In the genomic region with DNA sequence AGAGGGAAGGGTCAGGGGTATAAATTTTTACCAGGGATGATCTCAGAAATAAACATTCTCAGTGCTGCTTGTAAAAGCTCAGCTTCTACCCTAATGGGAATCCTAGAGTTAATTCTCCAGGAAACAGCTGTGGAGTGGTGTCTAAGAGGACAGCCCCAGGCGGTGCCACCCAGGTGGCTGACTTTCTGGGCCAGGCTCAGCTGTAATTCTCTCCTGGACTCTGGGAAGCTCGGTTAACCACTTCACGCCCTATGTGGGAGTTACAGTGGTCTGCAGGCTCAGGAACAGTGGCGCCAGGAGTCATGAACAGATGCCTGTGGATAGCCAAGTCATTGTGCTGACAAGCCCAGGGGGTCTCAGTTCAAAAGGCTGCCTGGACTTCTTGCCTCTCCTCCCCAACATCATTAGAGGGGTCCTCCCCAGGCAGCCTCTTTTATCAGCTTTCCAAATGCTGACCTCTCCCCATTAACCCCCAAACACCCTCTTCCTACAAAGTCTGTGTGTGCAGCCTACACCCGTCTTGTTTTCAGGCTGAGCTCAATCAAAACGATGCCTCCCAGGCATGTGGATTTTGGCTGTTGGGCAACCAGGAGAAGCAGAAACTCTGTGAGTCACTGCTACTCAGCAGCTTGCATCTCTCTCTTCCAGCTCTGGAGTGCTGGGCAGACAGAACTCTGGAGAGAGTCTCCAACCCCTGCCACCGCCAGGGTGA, we compare ENCODE assay signal across 10 cellular contexts. TPM values are rescaled to one million over a fixed set of nuclear protein-coding genes. Genes with fewer than 3 reads are reported as not detected.
DNase-seq lines count a peak whose midpoint lies in the region; ATAC-seq and TF ChIP-seq lines count a peak whose summit lies in the region.
"Had no signal": no experiment of that assay in that cellular context is flagged by ENCODE, and none has a peak within 500 bp of the region (broad histone marks: within the 10 kb centered on the region; RNA-seq: fewer than 3 reads in every experiment).

No MANE protein-coding gene starts in this region.

- no peak overlapping the region for H3K27ac ChIP-seq in esophagus squamous epithelium

- H3K4me1 ChIP-seq in esophagus squamous epithelium = peaks cover 0 to 9% (median 0%) of the 10 kb centered on the region in 3 donors

- WGBS in esophagus squamous epithelium, 2 donors = 0 to 16% methylated on average over 4 to 6 of the region's 7 CpGs

- no peaks in the 10 kb centered on the region for H3K9me3 Mint-ChIP-seq in activated T-cell treated with anti-CD3 and anti-CD28 coated beads, Interleukin-2, amount 50 U/mL, for 24 hours
- H3K9me3 Mint-ChIP-seq: activated naive CD8-positive, alpha-beta T cell treated with anti-CD3 and anti-CD28 coated beads, Interleukin-2, amount 10 ng/mL, durations not matched to agents 7 days and 5 days had no signal

- intact Hi-C loops in esophagus squamous epithelium (cut with DNase I) = no loop called here

- peaks cover 0 to 62% (median 0%) of the 10 kb centered on the region in 4 donors for H3K27me3 ChIP-seq in esophagus squamous epithelium

- DNase-seq in DMS153 (lab: John Stamatoyannopoulos, UW) = peak; percentile 14
- DNase-seq in NCI-H1092 (lab: John Stamatoyannopoulos, UW) = peak; percentile 15
- peak; percentile 75 for DNase-seq in amniotic stem cell (lab: John Stamatoyannopoulos, UW)
- peak; percentile 79 for DNase-seq in myocyte (ENCODE audit: low read depth)
- DNase-seq in activated T-cell treated with anti-CD3 and anti-CD28 coated beads, Interleukin-2, amount 50 U/mL, for 24 hours = no peak
- DNase-seq in esophagus squamous epithelium (lab: John Stamatoyannopoulos, UW) = no peak
- no peak for DNase-seq in D341Med (ENCODE audit: low spot score)
- DNase-seq: activated naive CD8-positive, alpha-beta T cell treated with anti-CD3 and anti-CD28 coated beads, Interleukin-2, amount 10 ng/mL, durations not matched to agents 7 days and 5 days had no signal

- H3K27me3 Mint-ChIP-seq in activated T-cell treated with anti-CD3 and anti-CD28 coated beads, Interleukin-2, amount 50 U/mL, for 24 hours = peaks cover 35% of the 10 kb centered on the region

- H3K4me3 ChIP-seq in esophagus squamous epithelium = no peak overlapping the region

- no peak overlapping the region for H3K4me3 Mint-ChIP-seq in activated T-cell treated with anti-CD3 and anti-CD28 coated beads, Interleukin-2, amount 50 U/mL, for 24 hours
- H3K4me3 Mint-ChIP-seq: activated naive CD8-positive, alpha-beta T cell treated with anti-CD3 and anti-CD28 coated beads, Interleukin-2, amount 10 ng/mL, durations not matched to agents 7 days and 5 days had no signal

- no peak for TF ChIP-seq POLR2A in esophagus squamous epithelium (IDR thresholded peaks at IDR 0.05)

- H3K9me3 ChIP-seq in esophagus squamous epithelium = no peaks in the 10 kb centered on the region

- TF ChIP-seq CTCF in esophagus squamous epithelium (IDR thresholded peaks at IDR 0.05) = no peak

- no peaks in the 10 kb centered on the region for H3K36me3 Mint-ChIP-seq in activated T-cell treated with anti-CD3 and anti-CD28 coated beads, Interleukin-2, amount 50 U/mL, for 24 hours (ENCODE audit: low read depth)
- H3K36me3 Mint-ChIP-seq: activated naive CD8-positive, alpha-beta T cell treated with anti-CD3 and anti-CD28 coated beads, Interleukin-2, amount 10 ng/mL, durations not matched to agents 7 days and 5 days had no signal

- no peaks in the 10 kb centered on the region for H3K36me3 ChIP-seq in esophagus squamous epithelium

- ATAC-seq in HG02938 (IDR thresholded peaks at IDR 0.05; ENCODE audit: unreplicated experiment) = no peak

- no peak overlapping the region for H3K27ac Mint-ChIP-seq in activated T-cell treated with anti-CD3 and anti-CD28 coated beads, Interleukin-2, amount 50 U/mL, for 24 hours
- H3K27ac Mint-ChIP-seq: activated naive CD8-positive, alpha-beta T cell treated with anti-CD3 and anti-CD28 coated beads, Interleukin-2, amount 10 ng/mL, durations not matched to agents 7 days and 5 days had no signal

- H3K4me1 Mint-ChIP-seq in activated T-cell treated with anti-CD3 and anti-CD28 coated beads, Interleukin-2, amount 50 U/mL, for 24 hours (ENCODE audit: low read depth) = no peaks in the 10 kb centered on the region
- H3K4me1 Mint-ChIP-seq: activated naive CD8-positive, alpha-beta T cell treated with anti-CD3 and anti-CD28 coated beads, Interleukin-2, amount 10 ng/mL, durations not matched to agents 7 days and 5 days had no signal

RNA-seq across cellular contexts. Expression of a gene that starts 1.2 kb away (rescaled TPM):
- total RNA-seq in myocyte = not detected in 2 replicates
- polyA plus RNA-seq in myocyte (2012) = 0.05 TPM
- not detected for total RNA-seq in esophagus squamous epithelium
- total RNA-seq: mesenteric fat pad had no signal

RNA-seq across cellular contexts. Expression of a gene that starts 43.0 kb away (rescaled TPM):
- total RNA-seq in myocyte (8.3 and 9.1 TPM in 2 replicates), esophagus squamous epithelium (1 to 10 TPM; 2.3 to 7.7 (median 5.2) TPM)
- polyA plus RNA-seq in myocyte (2012) = 3.9 TPM

Comparison
In these comparisons a context has a peak if more than half of its experiments do, and no peak if none do; other contexts are left out.
1. DNase-seq: peak in DMS153 (single experiment), NCI-H1092 (single experiment), amniotic stem cell (single experiment) and myocyte (single experiment); none in activated T-cell treated with anti-CD3 and anti-CD28 coated beads, Interleukin-2, amount 50 U/mL, for 24 hours (single experiment), esophagus squamous epithelium (single experiment) and D341Med (single experiment).